Comparison of ENCODE assay signal across 10 cellular contexts in the genomic region with DNA sequence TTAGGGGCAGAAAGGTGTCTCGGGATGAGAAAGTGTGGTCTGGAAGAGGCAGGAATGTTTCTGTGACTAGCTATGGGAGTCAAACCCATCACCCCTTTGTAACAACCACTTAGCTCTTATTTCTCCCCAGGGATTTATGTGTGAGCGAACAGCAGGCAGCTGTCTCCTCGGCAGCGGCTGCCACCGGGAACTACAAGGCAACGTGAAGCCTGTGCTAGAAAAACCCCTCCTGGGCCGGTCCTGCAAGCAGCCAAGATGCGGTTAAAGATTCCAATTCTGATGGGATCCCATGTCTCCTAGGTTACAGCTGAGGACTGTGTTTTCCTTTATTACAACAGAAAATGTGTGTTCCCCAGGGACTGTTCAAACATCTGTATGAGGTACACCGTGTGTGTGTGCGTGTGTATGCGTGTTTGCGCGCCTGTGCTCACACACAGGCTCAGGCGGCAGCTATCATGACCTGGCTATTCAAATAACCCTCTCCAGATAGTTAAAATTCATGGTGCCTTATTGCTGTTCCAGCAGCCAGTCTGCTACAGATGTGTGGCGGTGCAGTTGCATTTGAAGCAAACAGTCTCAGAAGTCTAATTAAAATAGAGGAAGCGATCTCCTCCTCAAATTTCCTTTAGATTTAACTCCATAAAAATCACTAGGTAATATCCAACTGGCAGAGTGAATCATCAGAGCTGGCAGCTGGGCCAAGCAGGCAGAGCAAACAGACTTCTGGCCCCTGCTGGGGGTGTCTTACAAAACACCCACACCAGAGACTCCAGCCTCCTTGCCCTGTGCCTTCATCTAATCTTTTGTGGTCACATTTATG.
DNase-seq lines count a peak whose midpoint lies in the region; ATAC-seq, FAIRE-seq and TF ChIP-seq lines count a peak whose summit lies in the region.
"Had no signal": no experiment of that assay in that cellular context is flagged by ENCODE, and none has a peak within 500 bp of the region (broad histone marks: within the 10 kb centered on the region; RNA-seq: fewer than 3 reads in every experiment).

No MANE protein-coding gene starts in this region.

- H4K5ac ChIP-seq in IMR-90 (ENCODE audit: low read depth, low read length): no peak overlapping the region

- H3K27me3 ChIP-seq in IMR-90 (ENCODE audit: control insufficient read depth, insufficient read depth, low read length) (no peaks in the 10 kb centered on the region), ectodermal cell (ENCODE audit: control insufficient read depth, insufficient read depth, low read length, poor library complexity, severe bottlenecking) (no peaks in the 10 kb centered on the region), small intestine (ENCODE audit: control insufficient read depth in 2 of 2, insufficient read depth in 2 of 2, low read length in 2 of 2) (peaks cover 0 to 2% of the 10 kb centered on the region in 2 donors)

- H3K36me3 ChIP-seq in IMR-90 (ENCODE audit: control insufficient read depth, insufficient read depth, low read length) (no peaks in the 10 kb centered on the region), ectodermal cell (ENCODE audit: control insufficient read depth, insufficient read depth, low read length) (no peaks in the 10 kb centered on the region), small intestine (ENCODE audit: control insufficient read depth in 2 of 2, insufficient read depth in 2 of 2, low read length in 2 of 2) (no peaks in the 10 kb centered on the region), OCI-LY7 (ENCODE audit: insufficient read depth, low read length) (no peaks in the 10 kb centered on the region)

- no peak overlapping the region for H3K18ac ChIP-seq in IMR-90 (ENCODE audit: low read depth, low read length)

- CTCF ChIA-PET in IMR-90 (lab: Yijun Ruan, JAX): interaction anchor here (0.7 kb wide), 1 partner anchor 13 kb away, joined by 3 read pairs; no protein-coding TSS in a partner anchor
- CTCF ChIA-PET in OCI-LY7 (lab: Charles Lee; ENCODE audit: unreplicated experiment): no interaction called here

- TF ChIP-seq POLR2A in IMR-90 (IDR thresholded peaks at IDR 0.05; ENCODE audit: low read depth, low read length): no peak

- H2BK15ac ChIP-seq in IMR-90 (ENCODE audit: low read depth, low read length): no peak overlapping the region

- no peak for DNase-seq in IMR-90
- peak; percentile 68 for DNase-seq in NCI-H2196 treated with DMSO at 0.1 percent for 48 hours (lab: John Stamatoyannopoulos, UW; ENCODE audit: unreplicated experiment)
- DNase-seq in small intestine: peak; percentile 8
- DNase-seq in activated CD4-positive, alpha-beta T cell treated with anti-CD3 and anti-CD28 coated beads for 48 hours: no peak
- no peak for DNase-seq in OCI-LY7 (ENCODE audit: low spot score)
- DNase-seq in foreskin fibroblast: no peak
- DNase-seq: cortex of kidney; stimulated activated CD4-positive, alpha-beta T cell treated with anti-CD3 and anti-CD28 coated beads, Interleukin-1b, Interleukin-23, amount 100 ng/mL, for 48 hours; substantia nigra had no signal

- H3K4me1 ChIP-seq in IMR-90 (ENCODE audit: control insufficient read depth, insufficient read depth, low read length) (no peaks in the 10 kb centered on the region), ectodermal cell (ENCODE audit: control insufficient read depth, insufficient read depth, low read length) (peaks cover 47% of the 10 kb centered on the region), small intestine (ENCODE audit: control insufficient read depth in 2 of 2, insufficient read depth in 1 of 2, low read depth in 1 of 2, low read length in 1 of 2) (no peaks in the 10 kb centered on the region), OCI-LY7 (ENCODE audit: insufficient read depth, low read length, poor library complexity, severe bottlenecking) (no peaks in the 10 kb centered on the region)

- no peak overlapping the region for H2AK5ac ChIP-seq in IMR-90 (ENCODE audit: low read depth, low read length)

- no peak for ATAC-seq in IMR-90 (ENCODE audit: low read depth)

- H3K4me3 ChIP-seq in IMR-90 (ENCODE audit: insufficient read depth, low read depth, low read length) (no peak overlapping the region), ectodermal cell (ENCODE audit: insufficient read depth, low read depth, low read length) (no peak overlapping the region), small intestine (ENCODE audit: low read depth in 1 of 2, low read length in 2 of 2) (no peak overlapping the region), OCI-LY7 (ENCODE audit: low read depth, low read length, poor library complexity, severe bottlenecking) (no peak overlapping the region), foreskin fibroblast (ENCODE audit: low read depth in 1 of 2, low read length in 2 of 2) (no peak overlapping the region)

- no peaks in the 10 kb centered on the region for H3K79me2 ChIP-seq in OCI-LY7 (ENCODE audit: insufficient read depth, low read depth, low read length)

- H3K9me1 ChIP-seq in IMR-90 (ENCODE audit: insufficient read depth, low read length): no peaks in the 10 kb centered on the region

- H3K14ac ChIP-seq in IMR-90 (replicated peaks; ENCODE audit: low read depth, low read length): no peak overlapping the region

- H3K23ac ChIP-seq in IMR-90 (ENCODE audit: low read depth, low read length): no peak overlapping the region

- in situ Hi-C loops in IMR-90 (cut with MboI; ENCODE audit: low sequenced_read_pairs): no loop called here

- no peak overlapping the region for H3K9ac ChIP-seq in IMR-90 (ENCODE audit: low read depth, low read length)

- no peak overlapping the region for H2BK5ac ChIP-seq in IMR-90 (ENCODE audit: low read depth, low read length, poor library complexity, severe bottlenecking)

- H3K9me3 ChIP-seq in IMR-90 (ENCODE audit: control insufficient read depth, insufficient read depth, low read length): no peaks in the 10 kb centered on the region
- H3K9me3 ChIP-seq in ectodermal cell (ENCODE audit: control insufficient read depth, low read length): no peaks in the 10 kb centered on the region
- H3K9me3 ChIP-seq in small intestine (ENCODE audit: control insufficient read depth, low read depth): no peaks in the 10 kb centered on the region
- H3K9me3 ChIP-seq in OCI-LY7 (ENCODE audit: low read length): no peaks in the 10 kb centered on the region

- no peaks in the 10 kb centered on the region for H4K20me1 ChIP-seq in IMR-90 (ENCODE audit: insufficient read depth, low read length)
- no peaks in the 10 kb centered on the region for H4K20me1 ChIP-seq in OCI-LY7 (ENCODE audit: insufficient read depth, low read length)

- FAIRE-seq in small intestine (lab: Jason Lieb, UNC): no peak

- H3K9me2 ChIP-seq in OCI-LY7 (ENCODE audit: insufficient read depth, low read length): no peaks in the 10 kb centered on the region

- no peak overlapping the region for H3K4me2 ChIP-seq in IMR-90 (ENCODE audit: low read depth, low read length)
- no peak overlapping the region for H3K4me2 ChIP-seq in OCI-LY7 (ENCODE audit: low read length)

- H3K79me1 ChIP-seq in IMR-90 (ENCODE audit: low read depth in 1 of 2, low read length in 2 of 2): no peaks in the 10 kb centered on the region

- POLR2A ChIA-PET in IMR-90 (lab: Charles Lee; ENCODE audit: unreplicated experiment) (no interaction called here), OCI-LY7 (lab: Charles Lee) (no interaction called here)

- TF ChIP-seq RAD21 in IMR-90 (IDR thresholded peaks at IDR 0.05; ENCODE audit: low read length): no peak

- intact Hi-C loops in IMR-90 (cut with micrococcal nuclease) (no loop called here), OCI-LY7 (cut with micrococcal nuclease; ENCODE audit: unreplicated experiment) (no loop called here)

- H3K56ac ChIP-seq in IMR-90 (ENCODE audit: extremely low read depth, insufficient read depth, low read length): no peak overlapping the region

- H4K91ac ChIP-seq in IMR-90 (ENCODE audit: insufficient read depth, low read depth, low read length): no peak overlapping the region

- H3K27ac ChIP-seq in IMR-90 (ENCODE audit: insufficient read depth, low read length) (no peak overlapping the region), ectodermal cell (ENCODE audit: insufficient read depth, low read depth, low read length, poor library complexity, severe bottlenecking) (peak overlapping the region; percentile 57), small intestine (ENCODE audit: low read depth in 1 of 2, low read length in 1 of 2) (no peak overlapping the region), OCI-LY7 (ENCODE audit: low read depth, low read length, poor library complexity, severe bottlenecking) (no peak overlapping the region)

- H2AFZ ChIP-seq in IMR-90 (replicated peaks; ENCODE audit: low read length, poor library complexity) (peak overlapping the region; percentile 5), OCI-LY7 (ENCODE audit: low read length) (no peak overlapping the region)

- WGBS in IMR-90 (ENCODE audit: extremely low coverage in 2 of 2, insufficient read length in 1 of 2), 2 experiments: no CpG with 5 or more reads among the region's 16 CpGs
- WGBS in ectodermal cell, 2 experiments: 63 to 64% methylated on average over 16 of the region's 16 CpGs
- WGBS in small intestine, 3 donors: 29 to 44% (median 33%) methylated on average over 16 of the region's 16 CpGs

- H2AK9ac ChIP-seq in IMR-90 (replicated peaks; ENCODE audit: low read depth, low read length, poor library complexity): no peak overlapping the region

- no peak overlapping the region for H2BK20ac ChIP-seq in IMR-90 (ENCODE audit: low read depth, low read length)

- H3K4ac ChIP-seq in IMR-90 (ENCODE audit: low read depth, low read length): no peak overlapping the region

- BruUV-seq in IMR-90 (replicated peaks; lab: Mats Ljungman, UMichigan) (no TSS peak), OCI-LY7 (replicated peaks; lab: Mats Ljungman, UMichigan) (no TSS peak)

- dilution Hi-C loops in IMR-90 (cut with HindIII; ENCODE audit: low sequenced_read_pairs, unreplicated experiment): no loop called here

- no peak overlapping the region for H4K8ac ChIP-seq in IMR-90 (ENCODE audit: low read depth in 2 of 2, low read length in 2 of 2)

- TF ChIP-seq CTCF in IMR-90 (conservative IDR thresholded peaks at IDR 0.05; ENCODE audit: low read depth, low read length) (no peak), OCI-LY7 (conservative IDR thresholded peaks at IDR 0.05; ENCODE audit: low read length) (no peak), foreskin fibroblast (IDR thresholded peaks at IDR 0.05; ENCODE audit: low read depth, low read length) (no peak)

- H2BK120ac ChIP-seq in IMR-90 (ENCODE audit: low read depth, low read length): no peak overlapping the region

TF ChIP-seq in IMR-90, 13 proteins besides CTCF, POLR2A, EP300 and RAD21 (continues in another document):
- TF ChIP-seq SMC3 (IDR thresholded peaks at IDR 0.05; ENCODE audit: low read depth, low read length) (no peak), MAFK (IDR thresholded peaks at IDR 0.05; ENCODE audit: low read depth, low read length) (no peak), NFE2L2 (IDR thresholded peaks at IDR 0.05; ENCODE audit: low read depth, low read length) (no peak)
- TF ChIP-seq, protein P1, sequence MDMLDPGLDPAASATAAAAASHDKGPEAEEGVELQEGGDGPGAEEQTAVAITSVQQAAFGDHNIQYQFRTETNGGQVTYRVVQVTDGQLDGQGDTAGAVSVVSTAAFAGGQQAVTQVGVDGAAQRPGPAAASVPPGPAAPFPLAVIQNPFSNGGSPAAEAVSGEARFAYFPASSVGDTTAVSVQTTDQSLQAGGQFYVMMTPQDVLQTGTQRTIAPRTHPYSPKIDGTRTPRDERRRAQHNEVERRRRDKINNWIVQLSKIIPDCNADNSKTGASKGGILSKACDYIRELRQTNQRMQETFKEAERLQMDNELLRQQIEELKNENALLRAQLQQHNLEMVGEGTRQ (IDR thresholded peaks at IDR 0.05; ENCODE audit: low read depth, low read length): no peak

Comparison
In these comparisons a context has a peak if more than half of its experiments do, and no peak if none do; other contexts are left out.
1. DNase-seq: peak in NCI-H2196 treated with DMSO at 0.1 percent for 48 hours (single experiment) and small intestine (single experiment); none in IMR-90 (single experiment), activated CD4-positive, alpha-beta T cell treated with anti-CD3 and anti-CD28 coated beads for 48 hours (single experiment), OCI-LY7 (single experiment) and foreskin fibroblast (0 of 2).